In genomic region chr3:22245817-22246583, GRCh38 we compare ENCODE assay signal across 20 cellular contexts.
"Had no signal": no experiment of that assay in that cellular context is flagged by ENCODE, and none has a peak within 500 bp of the region (broad histone marks: within the 10 kb centered on the region; RNA-seq: fewer than 3 reads in every experiment).

No MANE protein-coding gene starts in this region.

- DNase-seq: activated B cell treated with CpG ODN at 0.5 μM for 24 hours; activated CD4-positive, alpha-beta T cell treated with anti-CD3 and anti-CD28 coated beads for 48 hours; activated CD8-positive, alpha-beta T cell treated with anti-CD3 and anti-CD28 coated beads for 36 hours; activated effector memory CD4-positive, alpha-beta T cell treated with Interleukin-2 at 50 U/mL for 16 hours; activated T-cell treated with anti-CD3 and anti-CD28 coated beads, Interleukin-2, amount 50 U/mL, for 4 hours; central memory CD4-positive, alpha-beta T cell; colonic mucosa; natural killer cell; posterior cingulate gyrus; retina; stimulated activated CD4-positive, alpha-beta T cell treated with anti-CD3 and anti-CD28 coated beads, Interleukin-1b, Interleukin-23, amount 100 ng/mL, for 48 hours; stimulated activated naive CD8-positive, alpha-beta T cell treated with anti-CD3 and anti-CD28 coated beads, Interleukin-15, amount 100 ng/mL, for 72 hours had no signal

- H3K27ac ChIP-seq: adrenal gland, colonic mucosa, esophagus muscularis mucosa, left ventricle myocardium inferior, neutrophil had no signal

- H3K9me3 Mint-ChIP-seq: activated B cell treated with CpG ODN at 0.5 μM for 24 hours; activated CD8-positive, alpha-beta T cell treated with anti-CD3 and anti-CD28 coated beads for 36 hours; activated naive CD4-positive, alpha-beta T cell treated with anti-CD3 and anti-CD28 coated beads, Interleukin-2, amount 50 U/mL, for 24 hours; memory B cell; stimulated activated naive CD8-positive, alpha-beta T cell treated with anti-CD3 and anti-CD28 coated beads, Interleukin-15, amount 100 ng/mL, for 72 hours; type B pancreatic cell had no signal

- H3K4me3 ChIP-seq: adrenal gland, colonic mucosa, esophagus muscularis mucosa, left ventricle myocardium inferior had no signal

- H3K27ac Mint-ChIP-seq: activated B cell treated with CpG ODN at 0.5 μM for 24 hours; activated CD8-positive, alpha-beta T cell treated with anti-CD3 and anti-CD28 coated beads for 36 hours; activated naive CD4-positive, alpha-beta T cell treated with anti-CD3 and anti-CD28 coated beads, Interleukin-2, amount 50 U/mL, for 24 hours; memory B cell; natural killer cell; stimulated activated naive CD8-positive, alpha-beta T cell treated with anti-CD3 and anti-CD28 coated beads, Interleukin-15, amount 100 ng/mL, for 72 hours; T-helper 1 cell treated with Interleukin-12 subunit alpha and Interleukin-12 subunit beta and Interleukin-4 antibody, amounts not matched to agents 30 μg/mL and 1 μg/mL, for 36 hours; type B pancreatic cell had no signal

- ATAC-seq: activated CD8-positive, alpha-beta T cell treated with anti-CD3 and anti-CD28 coated beads for 36 hours; activated T-cell treated with anti-CD3 and anti-CD28 coated beads, Interleukin-2, amount 50 U/mL, for 4 hours; natural killer cell; stimulated activated naive CD8-positive, alpha-beta T cell treated with anti-CD3 and anti-CD28 coated beads, Interleukin-15, amount 100 ng/mL, for 72 hours had no signal

- H3K36me3 ChIP-seq: adrenal gland, colonic mucosa, esophagus muscularis mucosa, left ventricle myocardium inferior, neutrophil had no signal

- H3K27me3 ChIP-seq: adrenal gland, colonic mucosa, esophagus muscularis mucosa, neutrophil had no signal

- H3K9me3 ChIP-seq: adrenal gland, colonic mucosa, esophagus muscularis mucosa, left ventricle myocardium inferior, neutrophil had no signal

- H3K4me1 ChIP-seq: adrenal gland, colonic mucosa, left ventricle myocardium inferior had no signal

- H3K4me1 Mint-ChIP-seq: activated B cell treated with CpG ODN at 0.5 μM for 24 hours; activated naive CD4-positive, alpha-beta T cell treated with anti-CD3 and anti-CD28 coated beads, Interleukin-2, amount 50 U/mL, for 24 hours; memory B cell; natural killer cell; stimulated activated naive CD8-positive, alpha-beta T cell treated with anti-CD3 and anti-CD28 coated beads, Interleukin-15, amount 100 ng/mL, for 72 hours had no signal

- H3K4me3 Mint-ChIP-seq: activated B cell treated with CpG ODN at 0.5 μM for 24 hours; activated CD8-positive, alpha-beta T cell treated with anti-CD3 and anti-CD28 coated beads for 36 hours; activated naive CD4-positive, alpha-beta T cell treated with anti-CD3 and anti-CD28 coated beads, Interleukin-2, amount 50 U/mL, for 24 hours; activated T-cell treated with anti-CD3 and anti-CD28 coated beads, Interleukin-2, amount 50 U/mL, for 4 hours; memory B cell; natural killer cell; stimulated activated naive CD8-positive, alpha-beta T cell treated with anti-CD3 and anti-CD28 coated beads, Interleukin-15, amount 100 ng/mL, for 72 hours; T-helper 1 cell treated with Interleukin-12 subunit alpha and Interleukin-12 subunit beta and Interleukin-4 antibody, amounts not matched to agents 30 μg/mL and 1 μg/mL, for 36 hours; type B pancreatic cell had no signal

- H3K36me3 Mint-ChIP-seq: activated naive CD4-positive, alpha-beta T cell treated with anti-CD3 and anti-CD28 coated beads, Interleukin-2, amount 50 U/mL, for 24 hours; memory B cell; natural killer cell; type B pancreatic cell had no signal

- H3K27me3 Mint-ChIP-seq: activated B cell treated with CpG ODN at 0.5 μM for 24 hours; activated CD8-positive, alpha-beta T cell treated with anti-CD3 and anti-CD28 coated beads for 36 hours; activated naive CD4-positive, alpha-beta T cell treated with anti-CD3 and anti-CD28 coated beads, Interleukin-2, amount 50 U/mL, for 24 hours; memory B cell; stimulated activated naive CD8-positive, alpha-beta T cell treated with anti-CD3 and anti-CD28 coated beads, Interleukin-15, amount 100 ng/mL, for 72 hours; type B pancreatic cell had no signal
